10 cellular contexts compared by ENCODE assay signal in genomic region chr5:96896806-96897205, GRCh38. TPM values are rescaled to one million over a fixed set of nuclear protein-coding genes. Genes with fewer than 3 reads are reported as not detected.
DNase-seq lines count a peak whose midpoint lies in the region; ATAC-seq and TF ChIP-seq lines count a peak whose summit lies in the region.
"Had no signal": no experiment of that assay in that cellular context is flagged by ENCODE, and none has a peak within 500 bp of the region (broad histone marks: within the 10 kb centered on the region; RNA-seq: fewer than 3 reads in every experiment).

No MANE protein-coding gene starts in this region.

- no peaks in the 10 kb centered on the region for H3K36me3 ChIP-seq in PC-9 (ENCODE audit: low read depth)

- H3K27me3 ChIP-seq in right cardiac atrium (ENCODE audit: control insufficient read depth, insufficient read depth) (no peaks in the 10 kb centered on the region), PC-9 (ENCODE audit: insufficient read depth, low read depth) (no peaks in the 10 kb centered on the region)

- BruUV-seq in PC-9 (replicated peaks; lab: Mats Ljungman, UMichigan): no TSS peak

- POLR2A ChIA-PET in PC-9 (lab: Charles Lee; ENCODE audit: unreplicated experiment): no interaction called here

- H3K9me3 ChIP-seq in right cardiac atrium (ENCODE audit: control insufficient read depth, low read length) (no peaks in the 10 kb centered on the region), PC-9 (ENCODE audit: insufficient read depth, low read depth) (no peaks in the 10 kb centered on the region)

- peak; percentile 67 to 83 for DNase-seq in Kasumi-1 (lab: John Stamatoyannopoulos, UW)
- peak; percentile 29 for DNase-seq in globus pallidus (ENCODE audit: low spot score)
- DNase-seq in right cardiac atrium: no peak
- DNase-seq in DMS53 (lab: John Stamatoyannopoulos, UW): no peak
- DNase-seq in left ventricle myocardium superior: no peak
- no peak for DNase-seq in PC-9

- CTCF ChIA-PET in PC-9 (lab: Charles Lee): no interaction called here

- H3K4me2 ChIP-seq in PC-9: no peak overlapping the region

- WGBS in right cardiac atrium: 59% methylated on average over 3 of the region's 3 CpGs

- no peaks in the 10 kb centered on the region for H3K4me1 ChIP-seq in right cardiac atrium (ENCODE audit: control insufficient read depth, insufficient read depth, low read length)
- H3K4me1 ChIP-seq in PC-9 (replicated peaks; ENCODE audit: insufficient read depth): peaks cover 4% of the 10 kb centered on the region

- no peaks in the 10 kb centered on the region for H4K20me1 ChIP-seq in PC-9 (ENCODE audit: insufficient read depth)

- H3F3A ChIP-seq in PC-9 (ENCODE audit: insufficient read depth, low read depth): no peaks in the 10 kb centered on the region

- H3K27ac ChIP-seq in right cardiac atrium (ENCODE audit: low read length): no peak overlapping the region
- H3K27ac ChIP-seq in PC-9: no peak overlapping the region

- no peak overlapping the region for H3K4me3 ChIP-seq in right cardiac atrium (ENCODE audit: low read length)
- no peak overlapping the region for H3K4me3 ChIP-seq in PC-9
- H3K4me3 ChIP-seq: lung had no signal

- TF ChIP-seq CTCF in PC-9 (conservative IDR thresholded peaks at IDR 0.05): no peak

- no peaks in the 10 kb centered on the region for H3K79me2 ChIP-seq in PC-9 (ENCODE audit: low read depth)

- intact Hi-C loops in right cardiac atrium (cut with DNase I) (no loop called here), left ventricle myocardium superior (cut with micrococcal nuclease) (no loop called here), PC-9 (cut with micrococcal nuclease; ENCODE audit: unreplicated experiment) (no loop called here)

- H2AFZ ChIP-seq in PC-9: no peak overlapping the region

- no peaks in the 10 kb centered on the region; the same call in 1 of the 2 replicates for H3K9me2 ChIP-seq in PC-9 (ENCODE audit: insufficient read depth)

- ATAC-seq in GM18508 (IDR thresholded peaks at IDR 0.05; ENCODE audit: insufficient read depth, unreplicated experiment) (peak; percentile 94), GM21619 (IDR thresholded peaks at IDR 0.05; ENCODE audit: unreplicated experiment) (peak; percentile 78), right cardiac atrium (no peak), left ventricle myocardium superior (no peak)
- ATAC-seq: HCT116 had no signal

RNA-seq across cellular contexts. Expression of gene ERAP2, which starts 20.5 kb away (rescaled TPM):
- 1 to 10 TPM; 6.3 to 7.2 (median 7.0) TPM for total RNA-seq in right cardiac atrium
- 0.81 TPM for polyA plus RNA-seq in right cardiac atrium
- total RNA-seq in left ventricle myocardium superior: 6.1 TPM
- 48.2 and 51.9 TPM in 2 replicates for total RNA-seq in PC-9 (2021)

RNA-seq across cellular contexts. Expression of gene LNPEP, which starts 39.1 kb away (rescaled TPM):
- 10 to 100 TPM; 56.5 to 70.1 (median 63.6) TPM for total RNA-seq in right cardiac atrium
- polyA plus RNA-seq in right cardiac atrium: 15.7 TPM
- total RNA-seq in left ventricle myocardium superior: 53.0 TPM
- total RNA-seq in PC-9 (2021): 15.6 and 18.8 TPM in 2 replicates

Comparison
In these comparisons a context has a peak if more than half of its experiments do, and no peak if none do; other contexts are left out.
1. ATAC-seq: peak in GM18508 (single experiment) and GM21619 (single experiment); none in right cardiac atrium (0 of 2) and left ventricle myocardium superior (single experiment).
2. DNase-seq: peak in Kasumi-1 (2 of 2) and globus pallidus (single experiment); none in right cardiac atrium (0 of 3), DMS53 (single experiment), left ventricle myocardium superior (single experiment) and PC-9 (0 of 2).